ENCODE assay signal across 8 cellular contexts in the genomic region with DNA sequence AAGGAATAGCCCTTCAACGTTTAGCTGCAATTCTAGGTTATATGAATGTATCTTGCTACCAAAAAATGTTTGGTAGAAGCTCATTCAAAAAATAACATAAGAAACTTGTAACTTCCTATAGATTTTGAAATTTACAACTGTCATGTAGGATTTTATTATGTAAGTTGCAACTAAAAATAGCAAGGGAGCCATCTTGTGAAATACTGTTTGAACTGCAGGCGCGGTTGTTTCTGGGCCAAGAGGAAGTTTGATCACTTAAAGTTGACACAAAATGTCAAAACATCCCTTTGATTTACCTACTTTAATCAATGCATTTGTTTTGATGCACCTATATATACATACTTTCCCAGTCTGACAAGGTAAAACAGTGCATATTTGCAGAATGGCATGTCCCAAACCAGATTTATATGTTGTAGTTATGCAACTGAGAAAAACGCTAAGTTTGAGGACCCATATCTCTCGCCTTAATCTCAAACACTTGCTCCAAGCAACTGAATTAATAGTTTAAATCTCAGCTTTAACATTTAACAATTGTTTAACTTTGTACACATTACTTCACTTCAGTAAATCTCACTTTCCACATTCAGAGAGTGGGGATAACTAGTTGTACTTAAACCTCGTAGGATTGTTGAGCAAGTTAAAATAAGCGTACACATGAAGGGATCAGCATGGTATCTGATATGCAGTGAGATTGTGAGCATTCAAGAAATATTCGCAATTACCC.
DNase-seq lines count a peak whose midpoint lies in the region; ATAC-seq and TF ChIP-seq lines count a peak whose summit lies in the region.

No MANE protein-coding gene starts in this region.

- H3K27me3 ChIP-seq in testis: no peaks in the 10 kb centered on the region

- intact Hi-C loops in activated CD4-positive, alpha-beta T cell treated with anti-CD3 and anti-CD28 coated beads for 36 hours (cut with DNase I, micrococcal nuclease): loop anchor here in 1 of 2 experiments (1.0 to 5.0 kb wide), 2 partner anchors 324 to 518 kb away; no protein-coding TSS in a partner anchor
- intact Hi-C loops in testis (cut with DNase I; ENCODE audit: low total_unique reads): no loop called here

- no peaks in the 10 kb centered on the region for H3K9me3 ChIP-seq in testis

- peak; percentile 82 for TF ChIP-seq CTCF in epithelial cell of esophagus (IDR thresholded peaks at IDR 0.05; ENCODE audit: insufficient read depth, low read depth, low read length, missing control alignments)
- TF ChIP-seq CTCF in testis (IDR thresholded peaks at IDR 0.05): peak in 2 of 3 experiments; percentile 18 to 25

- DNase-seq in activated CD4-positive, alpha-beta T cell treated with anti-CD3 and anti-CD28 coated beads for 36 hours: peak; percentile 28
- DNase-seq in activated CD4-positive, alpha-beta T cell treated with anti-CD3 and anti-CD28 coated beads, Interleukin-2, amount 50 U/mL, for 1 hour: no peak
- DNase-seq in NOMO-1 (lab: John Stamatoyannopoulos, UW; ENCODE audit: unreplicated experiment in 2 of 2) (peak; percentile 74 to 82), epithelial cell of esophagus (ENCODE audit: low read depth) (peak; percentile 55), testis (peak; percentile 37), NK-92 (lab: John Stamatoyannopoulos, UW; ENCODE audit: unreplicated experiment) (no peak), NCI-H1048 (lab: John Stamatoyannopoulos, UW) (no peak)

- POLR2A ChIA-PET in activated CD4-positive, alpha-beta T cell treated with anti-CD3 and anti-CD28 coated beads for 36 hours (lab: Charles Lee): no interaction called here

- H3K27ac Mint-ChIP-seq in activated CD4-positive, alpha-beta T cell treated with anti-CD3 and anti-CD28 coated beads for 36 hours: no peak overlapping the region

- H3K4me3 ChIP-seq in epithelial cell of esophagus (ENCODE audit: low read length) (no peak overlapping the region), testis (no peak overlapping the region)

- H3K4me3 Mint-ChIP-seq in activated CD4-positive, alpha-beta T cell treated with anti-CD3 and anti-CD28 coated beads for 36 hours: no peak overlapping the region

- H3K36me3 ChIP-seq in testis (ENCODE audit: low read depth, missing control alignments): no peaks in the 10 kb centered on the region

- ATAC-seq in activated CD4-positive, alpha-beta T cell treated with anti-CD3 and anti-CD28 coated beads for 36 hours: no peak
- ATAC-seq in HG02642 (IDR thresholded peaks at IDR 0.05; ENCODE audit: poor library complexity, unreplicated experiment): no peak

- no peaks in the 10 kb centered on the region for H3K27me3 Mint-ChIP-seq in activated CD4-positive, alpha-beta T cell treated with anti-CD3 and anti-CD28 coated beads for 36 hours

- H3K27ac ChIP-seq in testis: no peak overlapping the region

- no peaks in the 10 kb centered on the region for H3K4me1 Mint-ChIP-seq in activated CD4-positive, alpha-beta T cell treated with anti-CD3 and anti-CD28 coated beads for 36 hours

- peaks cover 3% of the 10 kb centered on the region for H3K9me3 Mint-ChIP-seq in activated CD4-positive, alpha-beta T cell treated with anti-CD3 and anti-CD28 coated beads for 36 hours (ENCODE audit: low read depth)

- no peak for TF ChIP-seq POLR2A in testis (IDR thresholded peaks at IDR 0.05)

- no peaks in the 10 kb centered on the region for H3K36me3 Mint-ChIP-seq in activated CD4-positive, alpha-beta T cell treated with anti-CD3 and anti-CD28 coated beads for 36 hours (ENCODE audit: low read depth)

- no peaks in the 10 kb centered on the region for H3K4me1 ChIP-seq in testis

- 65 to 68% methylated on average over 8 of the region's 8 CpGs for WGBS in testis, 2 donors

- CTCF ChIA-PET in activated CD4-positive, alpha-beta T cell treated with anti-CD3 and anti-CD28 coated beads for 36 hours (lab: Charles Lee): interaction anchor here (0.6 to 0.9 kb wide), 3 partner anchors 238 to 935 kb away, joined by 3 read pairs; no protein-coding TSS in a partner anchor

Comparison
In these comparisons a context has a peak if more than half of its experiments do, and no peak if none do; other contexts are left out.
1. DNase-seq: peak in activated CD4-positive, alpha-beta T cell treated with anti-CD3 and anti-CD28 coated beads for 36 hours (single experiment), NOMO-1 (2 of 2), epithelial cell of esophagus (single experiment) and testis (single experiment); none in activated CD4-positive, alpha-beta T cell treated with anti-CD3 and anti-CD28 coated beads, Interleukin-2, amount 50 U/mL, for 1 hour (single experiment), NK-92 (single experiment) and NCI-H1048 (single experiment).